15 cellular contexts compared by ENCODE assay signal in genomic region chr10:113139695-113140094, GRCh38.
DNase-seq lines count a peak whose midpoint lies in the region; FAIRE-seq and TF ChIP-seq lines count a peak whose summit lies in the region.
"Had no signal": no experiment of that assay in that cellular context is flagged by ENCODE, and none has a peak within 500 bp of the region (broad histone marks: within the 10 kb centered on the region; RNA-seq: fewer than 3 reads in every experiment).

No MANE protein-coding gene starts in this region.

- DNase-seq in D721Med (ENCODE audit: insufficient read length, low spot score) (peak; percentile 21), MV-4-11 (lab: John Stamatoyannopoulos, UW) (peak; percentile 25), choroid plexus epithelial cell (ENCODE audit: low read depth) (peak; percentile 69), osteocyte (ENCODE audit: extremely low spot score, unreplicated experiment) (peak; percentile 19), GOT3 (lab: John Stamatoyannopoulos, UW) (no peak), NCI-H226 (no peak), iPS-NIHi7 (ENCODE audit: extremely low spot score) (no peak)
- no peak for DNase-seq in activated CD4-positive, alpha-beta T cell treated with anti-CD3 and anti-CD28 coated beads for 1 hour
- DNase-seq: activated CD4-positive, alpha-beta T cell treated with anti-CD3 and anti-CD28 coated beads, Interleukin-2, amount 50 U/mL, for 1 hour; activated naive CD4-positive, alpha-beta T cell; NCI-H446 treated with DMSO at 0.1 percent for 48 hours; nucleus accumbens; stimulated activated CD4-positive, alpha-beta T cell treated with anti-CD3 and anti-CD28 coated beads, Interleukin-2, amount 100 ng/mL, for 48 hours had no signal

- peaks cover 27% of the 10 kb centered on the region for H3K36me3 Mint-ChIP-seq in osteocyte (ENCODE audit: unreplicated experiment)

- TF ChIP-seq CTCF in D721Med (IDR thresholded peaks at IDR 0.05; ENCODE audit: insufficient read depth, missing control alignments) (peak; percentile 11), choroid plexus epithelial cell (conservative IDR thresholded peaks at IDR 0.05; ENCODE audit: low read depth, low read length) (peak; percentile 74), osteocyte (IDR thresholded peaks at IDR 0.05) (peak; percentile 60)

- peak overlapping the region; percentile 76 for H3K27ac Mint-ChIP-seq in osteocyte (ENCODE audit: unreplicated experiment)

- H3K9me3 Mint-ChIP-seq in osteocyte (ENCODE audit: unreplicated experiment) = no peaks in the 10 kb centered on the region

- H3K4me3 ChIP-seq in choroid plexus epithelial cell (ENCODE audit: low read depth, low read length) = no peak overlapping the region
- H3K4me3 ChIP-seq: SJSA1 had no signal

- H3K4me3 Mint-ChIP-seq in osteocyte (ENCODE audit: unreplicated experiment) = no peak overlapping the region

- peaks cover 35% of the 10 kb centered on the region for H3K4me1 Mint-ChIP-seq in osteocyte (ENCODE audit: unreplicated experiment)

- H3K27me3 Mint-ChIP-seq in osteocyte (ENCODE audit: unreplicated experiment) = no peaks in the 10 kb centered on the region

- no peak for FAIRE-seq in D721Med (lab: Jason Lieb, UNC)
- FAIRE-seq: keratinocyte had no signal

Comparison
In these comparisons a context has a peak if more than half of its experiments do, and no peak if none do; other contexts are left out.
1. DNase-seq: peak in D721Med (single experiment), MV-4-11 (single experiment), choroid plexus epithelial cell (single experiment) and osteocyte (single experiment); none in activated CD4-positive, alpha-beta T cell treated with anti-CD3 and anti-CD28 coated beads for 1 hour (single experiment), GOT3 (single experiment), NCI-H226 (single experiment) and iPS-NIHi7 (single experiment).
2. CTCF ChIP-seq: peak in every context shown above with its lines; median percentile 74 in choroid plexus epithelial cell; 60 in osteocyte; 11 in D721Med.